In the genomic region with DNA sequence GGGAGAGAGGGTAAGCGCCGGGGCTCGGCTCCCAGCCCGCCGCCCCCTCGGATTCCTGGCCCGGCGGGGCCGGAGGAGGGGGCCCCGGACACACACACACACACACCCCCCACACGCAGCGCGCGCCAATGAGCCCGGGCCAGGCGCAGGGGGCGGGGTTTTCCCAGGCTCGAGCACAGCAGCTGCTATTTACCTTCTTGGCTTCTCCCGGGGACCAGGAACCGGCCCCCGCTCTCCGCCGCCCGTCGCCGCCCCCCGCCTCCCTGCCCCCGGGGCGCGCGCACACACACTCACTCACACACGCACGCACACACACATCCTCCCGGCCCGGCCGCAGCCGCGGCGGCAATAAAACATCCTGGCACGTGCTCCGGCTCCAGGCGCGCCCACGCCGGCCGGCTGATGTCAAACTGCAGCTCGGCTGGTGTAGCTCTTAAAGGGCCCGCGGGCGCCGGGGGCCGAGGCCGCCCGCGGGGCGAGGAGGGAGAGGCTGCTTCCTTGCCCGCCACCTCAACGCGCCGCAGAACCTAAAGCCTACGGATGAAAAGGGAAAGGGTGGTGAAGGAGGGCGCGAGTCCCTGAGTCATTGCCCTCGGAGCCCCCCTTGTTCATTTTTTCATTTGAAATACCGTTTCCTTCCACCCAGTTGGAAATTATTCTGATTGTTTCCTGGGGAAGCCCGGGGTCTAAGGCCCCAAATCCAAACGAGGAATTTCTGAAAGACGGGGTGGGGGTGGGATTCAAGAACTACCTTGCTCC, we compare ENCODE assay signal across 2 cellular contexts.
A peak's percentile ranks its signal among the peaks of the same experiment; 100 is the strongest.
TF ChIP-seq lines count a peak whose summit lies in the region.

No MANE protein-coding gene starts in this region.

TF ChIP-seq in HEK293, 187 proteins besides CTCF, POLR2A, EP300 and RAD21 (continued from another document and continues in another):
- peak; percentile 58; the same call in 1 of the 2 replicates for TF ChIP-seq YY1 (tag by site-specific recombination; IDR thresholded peaks at IDR 0.05)
- TF ChIP-seq ZNF623 (tag by site-specific recombination; IDR thresholded peaks at IDR 0.05) = peak; percentile 55; the same call in 1 of the 2 replicates
- TF ChIP-seq, protein P1, sequence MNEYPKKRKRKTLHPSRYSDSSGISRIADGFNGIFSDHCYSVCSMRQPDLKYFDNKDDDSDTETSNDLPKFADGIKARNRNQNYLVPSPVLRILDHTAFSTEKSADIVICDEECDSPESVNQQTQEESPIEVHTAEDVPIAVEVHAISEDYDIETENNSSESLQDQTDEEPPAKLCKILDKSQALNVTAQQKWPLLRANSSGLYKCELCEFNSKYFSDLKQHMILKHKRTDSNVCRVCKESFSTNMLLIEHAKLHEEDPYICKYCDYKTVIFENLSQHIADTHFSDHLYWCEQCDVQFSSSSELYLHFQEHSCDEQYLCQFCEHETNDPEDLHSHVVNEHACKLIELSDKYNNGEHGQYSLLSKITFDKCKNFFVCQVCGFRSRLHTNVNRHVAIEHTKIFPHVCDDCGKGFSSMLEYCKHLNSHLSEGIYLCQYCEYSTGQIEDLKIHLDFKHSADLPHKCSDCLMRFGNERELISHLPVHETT (tag by site-specific recombination; IDR thresholded peaks at IDR 0.05) = peak; percentile 96
- peak; percentile 98 for TF ChIP-seq KLF10 (tag by site-specific recombination; IDR thresholded peaks at IDR 0.05)
- TF ChIP-seq, protein P2, sequence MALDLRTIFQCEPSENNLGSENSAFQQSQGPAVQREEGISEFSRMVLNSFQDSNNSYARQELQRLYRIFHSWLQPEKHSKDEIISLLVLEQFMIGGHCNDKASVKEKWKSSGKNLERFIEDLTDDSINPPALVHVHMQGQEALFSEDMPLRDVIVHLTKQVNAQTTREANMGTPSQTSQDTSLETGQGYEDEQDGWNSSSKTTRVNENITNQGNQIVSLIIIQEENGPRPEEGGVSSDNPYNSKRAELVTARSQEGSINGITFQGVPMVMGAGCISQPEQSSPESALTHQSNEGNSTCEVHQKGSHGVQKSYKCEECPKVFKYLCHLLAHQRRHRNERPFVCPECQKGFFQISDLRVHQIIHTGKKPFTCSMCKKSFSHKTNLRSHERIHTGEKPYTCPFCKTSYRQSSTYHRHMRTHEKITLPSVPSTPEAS (tag by site-specific recombination; IDR thresholded peaks at IDR 0.05) = peak; percentile 97
- peak; percentile 95 for TF ChIP-seq EGR2 (tag by site-specific recombination; IDR thresholded peaks at IDR 0.05; ENCODE audit: low read depth)
- TF ChIP-seq ZNF24 (tag by site-specific recombination; IDR thresholded peaks at IDR 0.05) = peak; percentile 95
- TF ChIP-seq ZSCAN16 (tag by site-specific recombination; IDR thresholded peaks at IDR 0.05) = peak; percentile 26; the same call in 1 of the 2 replicates
- TF ChIP-seq ZNF426 (tag by site-specific recombination; IDR thresholded peaks at IDR 0.05) = no peak
- no peak for TF ChIP-seq REPIN1 (tag by site-specific recombination; IDR thresholded peaks at IDR 0.05; ENCODE audit: low read depth)
- no peak for TF ChIP-seq ZNF707 (tag by site-specific recombination; IDR thresholded peaks at IDR 0.05)
- TF ChIP-seq ZNF19 (tag by site-specific recombination; IDR thresholded peaks at IDR 0.05; ENCODE audit: low read depth) = no peak
- TF ChIP-seq ZNF37A (tag by site-specific recombination; IDR thresholded peaks at IDR 0.05) = no peak
- peak; percentile 95 for TF ChIP-seq ZFP69B (tag by site-specific recombination; IDR thresholded peaks at IDR 0.05)
- TF ChIP-seq ZNF670 (tag by site-specific recombination; IDR thresholded peaks at IDR 0.05; ENCODE audit: low read depth) = no peak
- TF ChIP-seq, protein P3, sequence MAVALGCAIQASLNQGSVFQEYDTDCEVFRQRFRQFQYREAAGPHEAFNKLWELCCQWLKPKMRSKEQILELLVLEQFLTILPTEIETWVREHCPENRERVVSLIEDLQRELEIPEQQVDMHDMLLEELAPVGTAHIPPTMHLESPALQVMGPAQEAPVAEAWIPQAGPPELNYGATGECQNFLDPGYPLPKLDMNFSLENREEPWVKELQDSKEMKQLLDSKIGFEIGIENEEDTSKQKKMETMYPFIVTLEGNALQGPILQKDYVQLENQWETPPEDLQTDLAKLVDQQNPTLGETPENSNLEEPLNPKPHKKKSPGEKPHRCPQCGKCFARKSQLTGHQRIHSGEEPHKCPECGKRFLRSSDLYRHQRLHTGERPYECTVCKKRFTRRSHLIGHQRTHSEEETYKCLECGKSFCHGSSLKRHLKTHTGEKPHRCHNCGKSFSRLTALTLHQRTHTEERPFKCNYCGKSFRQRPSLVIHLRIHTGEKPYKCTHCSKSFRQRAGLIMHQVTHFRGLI (tag by site-specific recombination; IDR thresholded peaks at IDR 0.05) = peak; percentile 95
- TF ChIP-seq ZNF366 (tag by site-specific recombination; conservative IDR thresholded peaks at IDR 0.05) = peak; percentile 87
- TF ChIP-seq ZNF555 (tag by site-specific recombination; conservative IDR thresholded peaks at IDR 0.05) = no peak
- TF ChIP-seq ZNF16 (tag by site-specific recombination; IDR thresholded peaks at IDR 0.05; ENCODE audit: low read depth) = no peak
- TF ChIP-seq ZNF423 (tag by site-specific recombination; IDR thresholded peaks at IDR 0.05) = peak; percentile 82
- peak; percentile 86; the same call in 1 of the 2 replicates for TF ChIP-seq ZNF610 (tag by site-specific recombination; IDR thresholded peaks at IDR 0.05; ENCODE audit: borderline replicate concordance)
- no peak for TF ChIP-seq SCRT1 (tag by site-specific recombination; IDR thresholded peaks at IDR 0.05; ENCODE audit: borderline replicate concordance)
- TF ChIP-seq ZNF114 (tag by site-specific recombination; IDR thresholded peaks at IDR 0.05) = no peak
- TF ChIP-seq ZNF664 (tag by site-specific recombination; IDR thresholded peaks at IDR 0.05) = no peak; the same call in 1 of the 2 replicates
- TF ChIP-seq, protein P4, sequence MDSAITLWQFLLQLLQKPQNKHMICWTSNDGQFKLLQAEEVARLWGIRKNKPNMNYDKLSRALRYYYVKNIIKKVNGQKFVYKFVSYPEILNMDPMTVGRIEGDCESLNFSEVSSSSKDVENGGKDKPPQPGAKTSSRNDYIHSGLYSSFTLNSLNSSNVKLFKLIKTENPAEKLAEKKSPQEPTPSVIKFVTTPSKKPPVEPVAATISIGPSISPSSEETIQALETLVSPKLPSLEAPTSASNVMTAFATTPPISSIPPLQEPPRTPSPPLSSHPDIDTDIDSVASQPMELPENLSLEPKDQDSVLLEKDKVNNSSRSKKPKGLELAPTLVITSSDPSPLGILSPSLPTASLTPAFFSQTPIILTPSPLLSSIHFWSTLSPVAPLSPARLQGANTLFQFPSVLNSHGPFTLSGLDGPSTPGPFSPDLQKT (IDR thresholded peaks at IDR 0.05; ENCODE audit: borderline replicate concordance, low read depth, low read length) = no peak
- TF ChIP-seq ZNF521 (tag by site-specific recombination; IDR thresholded peaks at IDR 0.05) = no peak
- TF ChIP-seq SP2 (tag by site-specific recombination; IDR thresholded peaks at IDR 0.05) = peak; percentile 88
- no peak for TF ChIP-seq ZNF292 (tag by site-specific recombination; IDR thresholded peaks at IDR 0.05; ENCODE audit: borderline replicate concordance, low read depth)
- TF ChIP-seq ZNF394 (tag by site-specific recombination; IDR thresholded peaks at IDR 0.05; ENCODE audit: borderline replicate concordance) = peak; percentile 82; the same call in 1 of the 2 replicates
- TF ChIP-seq ZNF544 (tag by site-specific recombination; IDR thresholded peaks at IDR 0.05) = no peak

TF ChIP-seq in SK-N-SH treated with all-trans-retinoic acid at 6 μM for 48 hours, 23 proteins besides CTCF, POLR2A, EP300 and RAD21 (continued from another document):
- TF ChIP-seq, protein P5, sequence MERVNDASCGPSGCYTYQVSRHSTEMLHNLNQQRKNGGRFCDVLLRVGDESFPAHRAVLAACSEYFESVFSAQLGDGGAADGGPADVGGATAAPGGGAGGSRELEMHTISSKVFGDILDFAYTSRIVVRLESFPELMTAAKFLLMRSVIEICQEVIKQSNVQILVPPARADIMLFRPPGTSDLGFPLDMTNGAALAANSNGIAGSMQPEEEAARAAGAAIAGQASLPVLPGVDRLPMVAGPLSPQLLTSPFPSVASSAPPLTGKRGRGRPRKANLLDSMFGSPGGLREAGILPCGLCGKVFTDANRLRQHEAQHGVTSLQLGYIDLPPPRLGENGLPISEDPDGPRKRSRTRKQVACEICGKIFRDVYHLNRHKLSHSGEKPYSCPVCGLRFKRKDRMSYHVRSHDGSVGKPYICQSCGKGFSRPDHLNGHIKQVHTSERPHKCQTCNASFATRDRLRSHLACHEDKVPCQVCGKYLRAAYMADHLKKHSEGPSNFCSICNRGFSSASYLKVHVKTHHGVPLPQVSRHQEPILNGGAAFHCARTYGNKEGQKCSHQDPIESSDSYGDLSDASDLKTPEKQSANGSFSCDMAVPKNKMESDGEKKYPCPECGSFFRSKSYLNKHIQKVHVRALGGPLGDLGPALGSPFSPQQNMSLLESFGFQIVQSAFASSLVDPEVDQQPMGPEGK (CRISPR knock-in tag; IDR thresholded peaks at IDR 0.05; ENCODE audit: borderline replicate concordance) = peak; percentile 96
- TF ChIP-seq, protein P6, sequence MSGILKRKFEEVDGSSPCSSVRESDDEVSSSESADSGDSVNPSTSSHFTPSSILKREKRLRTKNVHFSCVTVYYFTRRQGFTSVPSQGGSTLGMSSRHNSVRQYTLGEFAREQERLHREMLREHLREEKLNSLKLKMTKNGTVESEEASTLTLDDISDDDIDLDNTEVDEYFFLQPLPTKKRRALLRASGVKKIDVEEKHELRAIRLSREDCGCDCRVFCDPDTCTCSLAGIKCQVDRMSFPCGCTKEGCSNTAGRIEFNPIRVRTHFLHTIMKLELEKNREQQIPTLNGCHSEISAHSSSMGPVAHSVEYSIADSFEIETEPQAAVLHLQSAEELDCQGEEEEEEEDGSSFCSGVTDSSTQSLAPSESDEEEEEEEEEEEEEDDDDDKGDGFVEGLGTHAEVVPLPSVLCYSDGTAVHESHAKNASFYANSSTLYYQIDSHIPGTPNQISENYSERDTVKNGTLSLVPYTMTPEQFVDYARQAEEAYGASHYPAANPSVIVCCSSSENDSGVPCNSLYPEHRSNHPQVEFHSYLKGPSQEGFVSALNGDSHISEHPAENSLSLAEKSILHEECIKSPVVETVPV (CRISPR knock-in tag; IDR thresholded peaks at IDR 0.05) = no peak
- TF ChIP-seq BACH2 (CRISPR knock-in tag; IDR thresholded peaks at IDR 0.05; ENCODE audit: borderline replicate concordance) (no peak), ZC3H10 (CRISPR knock-in tag; IDR thresholded peaks at IDR 0.05) (peak; percentile 64; the same call in 1 of the 2 replicates), ZFP3 (CRISPR knock-in tag; IDR thresholded peaks at IDR 0.05) (peak; percentile 82), GLIS3 (CRISPR knock-in tag; IDR thresholded peaks at IDR 0.05) (0 out of 2 replicates have a peak, but pooled peaks have one; percentile 6), ESRRG (CRISPR knock-in tag; IDR thresholded peaks at IDR 0.05) (no peak)
- TF ChIP-seq, protein P7, sequence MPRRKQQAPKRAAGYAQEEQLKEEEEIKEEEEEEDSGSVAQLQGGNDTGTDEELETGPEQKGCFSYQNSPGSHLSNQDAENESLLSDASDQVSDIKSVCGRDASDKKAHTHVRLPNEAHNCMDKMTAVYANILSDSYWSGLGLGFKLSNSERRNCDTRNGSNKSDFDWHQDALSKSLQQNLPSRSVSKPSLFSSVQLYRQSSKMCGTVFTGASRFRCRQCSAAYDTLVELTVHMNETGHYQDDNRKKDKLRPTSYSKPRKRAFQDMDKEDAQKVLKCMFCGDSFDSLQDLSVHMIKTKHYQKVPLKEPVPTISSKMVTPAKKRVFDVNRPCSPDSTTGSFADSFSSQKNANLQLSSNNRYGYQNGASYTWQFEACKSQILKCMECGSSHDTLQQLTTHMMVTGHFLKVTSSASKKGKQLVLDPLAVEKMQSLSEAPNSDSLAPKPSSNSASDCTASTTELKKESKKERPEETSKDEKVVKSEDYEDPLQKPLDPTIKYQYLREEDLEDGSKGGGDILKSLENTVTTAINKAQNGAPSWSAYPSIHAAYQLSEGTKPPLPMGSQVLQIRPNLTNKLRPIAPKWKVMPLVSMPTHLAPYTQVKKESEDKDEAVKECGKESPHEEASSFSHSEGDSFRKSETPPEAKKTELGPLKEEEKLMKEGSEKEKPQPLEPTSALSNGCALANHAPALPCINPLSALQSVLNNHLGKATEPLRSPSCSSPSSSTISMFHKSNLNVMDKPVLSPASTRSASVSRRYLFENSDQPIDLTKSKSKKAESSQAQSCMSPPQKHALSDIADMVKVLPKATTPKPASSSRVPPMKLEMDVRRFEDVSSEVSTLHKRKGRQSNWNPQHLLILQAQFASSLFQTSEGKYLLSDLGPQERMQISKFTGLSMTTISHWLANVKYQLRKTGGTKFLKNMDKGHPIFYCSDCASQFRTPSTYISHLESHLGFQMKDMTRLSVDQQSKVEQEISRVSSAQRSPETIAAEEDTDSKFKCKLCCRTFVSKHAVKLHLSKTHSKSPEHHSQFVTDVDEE (CRISPR knock-in tag; IDR thresholded peaks at IDR 0.05) = peak; percentile 66; the same call in 1 of the 2 replicates
- TF ChIP-seq, protein P8, sequence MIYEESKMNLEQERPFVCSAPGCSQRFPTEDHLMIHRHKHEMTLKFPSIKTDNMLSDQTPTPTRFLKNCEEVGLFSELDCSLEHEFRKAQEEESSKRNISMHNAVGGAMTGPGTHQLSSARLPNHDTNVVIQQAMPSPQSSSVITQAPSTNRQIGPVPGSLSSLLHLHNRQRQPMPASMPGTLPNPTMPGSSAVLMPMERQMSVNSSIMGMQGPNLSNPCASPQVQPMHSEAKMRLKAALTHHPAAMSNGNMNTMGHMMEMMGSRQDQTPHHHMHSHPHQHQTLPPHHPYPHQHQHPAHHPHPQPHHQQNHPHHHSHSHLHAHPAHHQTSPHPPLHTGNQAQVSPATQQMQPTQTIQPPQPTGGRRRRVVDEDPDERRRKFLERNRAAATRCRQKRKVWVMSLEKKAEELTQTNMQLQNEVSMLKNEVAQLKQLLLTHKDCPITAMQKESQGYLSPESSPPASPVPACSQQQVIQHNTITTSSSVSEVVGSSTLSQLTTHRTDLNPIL (CRISPR knock-in tag; IDR thresholded peaks at IDR 0.05; ENCODE audit: low read depth) = 0 out of 2 replicates have a peak, but pooled peaks have one; percentile 11
